In the genomic region with DNA sequence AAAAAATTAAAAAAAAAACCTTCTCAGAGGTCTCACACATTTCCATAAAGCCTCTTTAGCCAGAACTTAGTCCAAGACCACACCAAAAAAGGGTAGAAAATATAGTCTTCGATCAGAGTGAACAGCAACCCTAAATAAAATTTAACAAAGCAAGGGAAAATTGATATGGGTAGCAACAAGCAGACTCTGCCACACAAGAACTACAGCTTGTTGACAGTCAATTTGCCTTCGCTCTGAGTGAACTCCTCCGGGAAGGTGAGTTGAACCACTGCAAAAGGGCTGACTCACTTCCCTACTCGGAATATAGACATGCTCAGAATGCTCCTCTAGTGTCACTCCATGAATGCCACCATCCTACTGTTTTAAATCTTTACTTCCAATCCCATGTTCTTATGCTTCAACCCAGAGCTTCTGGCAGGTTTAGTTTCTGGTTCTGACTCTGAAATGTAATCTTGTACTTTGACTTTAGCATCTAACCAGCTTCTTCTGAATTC, we compare ENCODE assay signal across 31 cellular contexts. TPM values are rescaled to one million over a fixed set of nuclear protein-coding genes. Genes with fewer than 3 reads are reported as not detected.
"Had no signal": no experiment of that assay in that cellular context is flagged by ENCODE, and none has a peak within 500 bp of the region (broad histone marks: within the 10 kb centered on the region; RNA-seq: fewer than 3 reads in every experiment).

No MANE protein-coding gene starts in this region.

- H3K4me2 ChIP-seq: KMS-11, SK-N-SH had no signal

- ATAC-seq: activated CD4-positive, CD25-positive, alpha-beta regulatory T cell treated with anti-CD3 and anti-CD28 coated beads, Interleukin-2, amount 50 U/mL, for 24 hours; activated CD8-positive, alpha-beta memory T cell treated with anti-CD3 and anti-CD28 coated beads, Interleukin-2, amount 10 ng/mL, durations not matched to agents 7 days and 5 days; activated naive CD8-positive, alpha-beta T cell treated with anti-CD3 and anti-CD28 coated beads, Interleukin-2, amount 50 U/mL, for 24 hours; WTC11 had no signal

- H3K9ac ChIP-seq: KMS-11, SK-N-SH had no signal

- H3K36me3 ChIP-seq: brain microvascular endothelial cell, cardiac muscle cell, colonic mucosa, Peyer's patch, SJSA1 had no signal

- FAIRE-seq: TTC549 had no signal

- H3K27me3 ChIP-seq: brain microvascular endothelial cell, cardiac muscle cell, colonic mucosa, Peyer's patch had no signal

- H3K4me3 ChIP-seq: cardiac muscle cell, colonic mucosa, Peyer's patch, SJSA1 had no signal

- DNase-seq: activated CD4-positive, alpha-beta memory T cell treated with anti-CD3 and anti-CD28 coated beads, Interleukin-2, amount 10 ng/mL, durations not matched to agents 7 days and 5 days; activated CD4-positive, alpha-beta T cell treated with anti-CD3 and anti-CD28 coated beads for 4 hours; activated CD4-positive, alpha-beta T cell treated with anti-CD3 and anti-CD28 coated beads, Interleukin-2, amount 50 U/mL, for 1 hour; activated CD8-positive, alpha-beta memory T cell treated with anti-CD3 and anti-CD28 coated beads for 24 hours; activated CD8-positive, alpha-beta memory T cell treated with anti-CD3 and anti-CD28 coated beads, Interleukin-2, amount 10 ng/mL, durations not matched to agents 7 days and 5 days; activated gamma-delta T cell; activated naive CD4-positive, alpha-beta T cell treated with Interleukin-2 at 50 U/mL for 16 hours; activated naive CD8-positive, alpha-beta T cell treated with anti-CD3 and anti-CD28 coated beads, Interleukin-2, amount 50 U/mL, for 24 hours; activated T-cell treated with anti-CD3 and anti-CD28 coated beads, Interleukin-2, amount 50 U/mL, for 1 hour; activated T-cell treated with anti-CD3 and anti-CD28 coated beads, Interleukin-2, amount 50 U/mL, for 72 hours; anterior cingulate cortex; brain microvascular endothelial cell; colonic mucosa; NCI-H1092 treated with DMSO at 0.1 percent for 48 hours; NCI-H1417; NCI-H187 treated with DMSO at 0.1 percent for 48 hours; NCI-H2081 treated with DMSO at 0.1 percent for 48 hours; NCI-H345; NCI-H524 treated with DMSO at 0.1 percent for 48 hours; Peyer's patch; RPMI8226; SHP77 treated with DMSO at 0.1 percent for 48 hours; SK-N-SH had no signal

- H3K27ac ChIP-seq: brain microvascular endothelial cell, cardiac muscle cell, colonic mucosa, KMS-11, Peyer's patch, SJSA1 had no signal

- H3K9me3 ChIP-seq: colonic mucosa, Peyer's patch, SJSA1, SK-N-SH had no signal

- H3K4me1 ChIP-seq: colonic mucosa, Peyer's patch had no signal

RNA-seq across cellular contexts. Expression of a gene that starts 24.1 kb away (rescaled TPM):
- total RNA-seq: chondrocyte, NCI-H460, Peyer's patch had no signal
